In genomic region chr3:49713336-49714105, GRCh38 we compare ENCODE assay signal across 18 cellular contexts. TPM values are rescaled to one million over a fixed set of nuclear protein-coding genes. Genes with fewer than 3 reads are reported as not detected.
DNase-seq lines count a peak whose midpoint lies in the region; ATAC-seq and TF ChIP-seq lines count a peak whose summit lies in the region.
"Had no signal": no experiment of that assay in that cellular context is flagged by ENCODE, and none has a peak within 500 bp of the region (broad histone marks: within the 10 kb centered on the region; RNA-seq: fewer than 3 reads in every experiment).

No MANE protein-coding gene starts in this region.

- DNase-seq in right cardiac atrium (peak in 2 of 3 donors; percentile 40 to 58), left cardiac atrium (no peak), RWPE2 (ENCODE audit: low spot score) (peak; percentile 56), neuronal stem cell (ENCODE audit: low spot score) (no peak), NCI-H748 treated with DMSO at 0.1 percent for 48 hours (lab: John Stamatoyannopoulos, UW) (no peak), T-helper 9 cell (no peak)
- DNase-seq in activated CD4-positive, alpha-beta T cell treated with anti-CD3 and anti-CD28 coated beads for 36 hours: no peak
- DNase-seq: GOT3, NCI-H1105 treated with DMSO at 0.1 percent for 48 hours, NCI-H1694, NCI-H2081 treated with DMSO at 0.1 percent for 48 hours, NCI-H524, PC-3, RPMI8226 had no signal

- H3K4ac ChIP-seq in neuronal stem cell (ENCODE audit: low read length): peak overlapping the region; percentile 53

- no peak overlapping the region for H3K9ac ChIP-seq in neuronal stem cell (ENCODE audit: low read depth, low read length, poor library complexity)

- H3K27me3 Mint-ChIP-seq in activated CD4-positive, alpha-beta T cell treated with anti-CD3 and anti-CD28 coated beads for 36 hours: no peaks in the 10 kb centered on the region
- H3K27me3 Mint-ChIP-seq: CD8-positive, alpha-beta memory T cell had no signal

- no peak for ATAC-seq in right cardiac atrium
- ATAC-seq in left cardiac atrium: no peak
- ATAC-seq in RWPE2 (ENCODE audit: low read depth): no peak
- ATAC-seq in activated CD4-positive, alpha-beta T cell treated with anti-CD3 and anti-CD28 coated beads for 36 hours: no peak
- ATAC-seq: PC-3 had no signal

- H3K9me3 ChIP-seq in right cardiac atrium (ENCODE audit: control insufficient read depth, low read length) (no peaks in the 10 kb centered on the region), RWPE2 (ENCODE audit: severe bottlenecking) (no peaks in the 10 kb centered on the region), neuronal stem cell (replicated peaks in 1 of 2; ENCODE audit: control insufficient read depth in 2 of 2, insufficient read depth in 1 of 2, low read depth in 1 of 2, low read length in 2 of 2) (no peaks in the 10 kb centered on the region)
- H3K9me3 ChIP-seq: A549, SJSA1 had no signal

- H2BK12ac ChIP-seq in neuronal stem cell (ENCODE audit: low read length): peak overlapping the region; percentile 41

- H3K27me3 ChIP-seq in right cardiac atrium (ENCODE audit: control insufficient read depth, insufficient read depth): no peaks in the 10 kb centered on the region
- no peaks in the 10 kb centered on the region for H3K27me3 ChIP-seq in RWPE2 (ENCODE audit: insufficient read depth, poor library complexity, severe bottlenecking)
- no peaks in the 10 kb centered on the region for H3K27me3 ChIP-seq in neuronal stem cell (ENCODE audit: control insufficient read depth in 3 of 3, insufficient read depth in 3 of 3, low read depth in 1 of 3, low read length in 3 of 3)
- H3K27me3 ChIP-seq: SJSA1 had no signal

- CTCF ChIA-PET in activated CD4-positive, alpha-beta T cell treated with anti-CD3 and anti-CD28 coated beads for 36 hours (lab: Charles Lee): interaction anchor here (1.1 to 1.2 kb wide), 2 partner anchors 10 to 173 kb away, joined by 4 to 5 read pairs; no protein-coding TSS in a partner anchor

- intact Hi-C loops in right cardiac atrium (cut with DNase I): no loop called here
- intact Hi-C loops in left cardiac atrium (cut with DNase I): no loop called here
- intact Hi-C loops in activated CD4-positive, alpha-beta T cell treated with anti-CD3 and anti-CD28 coated beads for 36 hours (cut with DNase I, micrococcal nuclease): no loop called here

- H4K91ac ChIP-seq in neuronal stem cell (ENCODE audit: low read depth, low read length, poor library complexity): no peak overlapping the region

- peak overlapping the region; percentile 82 for H4K8ac ChIP-seq in neuronal stem cell (ENCODE audit: low read depth, low read length)

- H2BK120ac ChIP-seq in neuronal stem cell (ENCODE audit: low read depth, low read length): peak overlapping the region; percentile 87

- H3K4me3 ChIP-seq in right cardiac atrium (ENCODE audit: low read length) (no peak overlapping the region), RWPE2 (ENCODE audit: severe bottlenecking) (no peak overlapping the region), neuronal stem cell (ENCODE audit: low read length in 2 of 2) (no peak overlapping the region)
- H3K4me3 ChIP-seq: A549, SJSA1 had no signal

- H3K18ac ChIP-seq in neuronal stem cell (ENCODE audit: low read length): peak overlapping the region; percentile 57

- no peak overlapping the region for H2BK15ac ChIP-seq in neuronal stem cell (ENCODE audit: low read length)

- POLR2A ChIA-PET in activated CD4-positive, alpha-beta T cell treated with anti-CD3 and anti-CD28 coated beads for 36 hours (lab: Charles Lee): no interaction called here

- H3K4me1 ChIP-seq in right cardiac atrium (ENCODE audit: control insufficient read depth, insufficient read depth, low read length) (no peaks in the 10 kb centered on the region), RWPE2 (ENCODE audit: insufficient read depth, poor library complexity, severe bottlenecking) (no peaks in the 10 kb centered on the region), neuronal stem cell (ENCODE audit: control insufficient read depth in 2 of 2, insufficient read depth in 1 of 2, low read depth in 1 of 2, low read length in 2 of 2) (peaks cover 0 to under 1% of the 10 kb centered on the region in 2 donors)
- H3K4me1 ChIP-seq: A549 had no signal

- H3K4me2 ChIP-seq in neuronal stem cell (ENCODE audit: insufficient read depth, low read length, poor library complexity, severe bottlenecking): no peak overlapping the region
- H3K4me2 ChIP-seq: A549 had no signal

- no peak overlapping the region for H3K14ac ChIP-seq in neuronal stem cell (ENCODE audit: low read length)

- no peaks in the 10 kb centered on the region for H3K9me3 Mint-ChIP-seq in activated CD4-positive, alpha-beta T cell treated with anti-CD3 and anti-CD28 coated beads for 36 hours (ENCODE audit: low read depth)
- H3K9me3 Mint-ChIP-seq: CD8-positive, alpha-beta memory T cell had no signal

- H3K36me3 Mint-ChIP-seq in activated CD4-positive, alpha-beta T cell treated with anti-CD3 and anti-CD28 coated beads for 36 hours (ENCODE audit: low read depth): no peaks in the 10 kb centered on the region

- peak overlapping the region; percentile 95 for H3K23ac ChIP-seq in neuronal stem cell (ENCODE audit: low read depth, low read length, poor library complexity)

- no peak for TF ChIP-seq CTCF in RWPE2 (IDR thresholded peaks at IDR 0.05; ENCODE audit: poor library complexity, severe bottlenecking)

- H3K27ac Mint-ChIP-seq in activated CD4-positive, alpha-beta T cell treated with anti-CD3 and anti-CD28 coated beads for 36 hours: no peak overlapping the region

- no peak overlapping the region for H3K4me3 Mint-ChIP-seq in activated CD4-positive, alpha-beta T cell treated with anti-CD3 and anti-CD28 coated beads for 36 hours
- H3K4me3 Mint-ChIP-seq: CD8-positive, alpha-beta memory T cell had no signal

- WGBS in right cardiac atrium: 90% methylated on average over 25 of the region's 25 CpGs
- WGBS in neuronal stem cell (ENCODE audit: extremely low coverage in 2 of 2, insufficient read length in 2 of 2, insufficient replicate concordance in 1 of 2), 2 donors: no CpG with 5 or more reads among the region's 25 CpGs

- peak overlapping the region; percentile 63 for H2AK5ac ChIP-seq in neuronal stem cell (ENCODE audit: low read depth, low read length)

- H3K4me1 Mint-ChIP-seq in activated CD4-positive, alpha-beta T cell treated with anti-CD3 and anti-CD28 coated beads for 36 hours: peaks cover under 1% of the 10 kb centered on the region

- H3K36me3 ChIP-seq in RWPE2 (ENCODE audit: low read depth) (no peaks in the 10 kb centered on the region; the same call in 1 of the 2 replicates), neuronal stem cell (replicated peaks in 1 of 2; ENCODE audit: control insufficient read depth in 2 of 2, insufficient read depth in 2 of 2, low read length in 2 of 2) (peaks cover 14 to 31% of the 10 kb centered on the region in 2 donors)

- peaks cover 4% of the 10 kb centered on the region for H3K79me1 ChIP-seq in neuronal stem cell (ENCODE audit: low read depth, low read length)

- H3K27ac ChIP-seq in right cardiac atrium (ENCODE audit: low read length) (no peak overlapping the region), RWPE2 (ENCODE audit: poor library complexity, severe bottlenecking) (no peak overlapping the region), neuronal stem cell (replicated peaks; ENCODE audit: low read length) (no peak overlapping the region)
- H3K27ac ChIP-seq: A549, SJSA1 had no signal

- H2BK5ac ChIP-seq in neuronal stem cell (ENCODE audit: low read length): peak overlapping the region; percentile 53

- H2AFZ ChIP-seq in neuronal stem cell (ENCODE audit: low read length): no peak overlapping the region

RNA-seq across cellular contexts. Expression of gene AMIGO3, which starts 6.0 kb away (rescaled TPM):
- total RNA-seq in right cardiac atrium (under 1 TPM in 1 of 4 donors, not detected in 3; 0.09 TPM), left cardiac atrium (under 1 TPM in 1 of 2 donors, not detected in 1; 0.09 TPM)
- polyA plus RNA-seq in right cardiac atrium: 0.57 TPM
- 1.0 TPM for polyA plus RNA-seq in neuronal stem cell (2013, experiment 1 of 2)
- 0.93 TPM for polyA plus RNA-seq in neuronal stem cell (2013, experiment 2 of 2)
- under 1 TPM in 1 of 2 experiments, not detected in 1; 0.07 TPM for total RNA-seq in activated CD4-positive, alpha-beta T cell treated with anti-CD3 and anti-CD28 coated beads for 36 hours
- polyA plus RNA-seq: BJ had no signal

RNA-seq across cellular contexts. Expression of gene GMPPB, which starts 10.2 kb away (rescaled TPM):
- total RNA-seq in right cardiac atrium (10 to 100 TPM; 12.6 to 34.7 (median 19.6) TPM), left cardiac atrium (10 to 100 TPM; 22.4 to 38.3 TPM)
- 13.2 TPM for polyA plus RNA-seq in right cardiac atrium
- polyA plus RNA-seq in neuronal stem cell (2013, experiment 1 of 2): 7.4 TPM
- 7.4 TPM for polyA plus RNA-seq in neuronal stem cell (2013, experiment 2 of 2)
- 10 to 100 TPM; 21.0 to 32.1 TPM for total RNA-seq in activated CD4-positive, alpha-beta T cell treated with anti-CD3 and anti-CD28 coated beads for 36 hours

RNA-seq across cellular contexts. Expression of gene RNF123, which starts 24.2 kb away (rescaled TPM):
- 10 to 100 TPM; 36.6 to 44.6 (median 41.8) TPM for total RNA-seq in right cardiac atrium
- polyA plus RNA-seq in right cardiac atrium: 24.4 TPM
- 10 to 100 TPM; 39.2 to 44.8 TPM for total RNA-seq in left cardiac atrium
- polyA plus RNA-seq in neuronal stem cell (2013, experiment 1 of 2): 21.9 TPM
- 20.9 TPM for polyA plus RNA-seq in neuronal stem cell (2013, experiment 2 of 2)
- total RNA-seq in activated CD4-positive, alpha-beta T cell treated with anti-CD3 and anti-CD28 coated beads for 36 hours: 10 to 100 TPM; 25.2 to 32.7 TPM

RNA-seq across cellular contexts. Expression of gene MST1, which starts 24.2 kb away (rescaled TPM):
- total RNA-seq in right cardiac atrium (1 to 10 TPM; 3.5 to 7.5 (median 6.6) TPM), left cardiac atrium (10 to 100 TPM in 1 of 2 donors, 1 to 10 TPM in 1; 8.8 to 11.5 TPM)
- 6.2 TPM for polyA plus RNA-seq in right cardiac atrium
- 10.4 TPM for polyA plus RNA-seq in neuronal stem cell (2013, experiment 1 of 2)
- polyA plus RNA-seq in neuronal stem cell (2013, experiment 2 of 2): 11.3 TPM
- total RNA-seq in activated CD4-positive, alpha-beta T cell treated with anti-CD3 and anti-CD28 coated beads for 36 hours: 1 to 10 TPM; 8.7 to 9.7 TPM

RNA-seq across cellular contexts. Expression of gene APEH, which starts 39.4 kb away (rescaled TPM):
- total RNA-seq in right cardiac atrium: 100 to 1,000 TPM in 1 of 4 donors, 10 to 100 TPM in 3; 75.7 to 110 (median 93.6) TPM
- polyA plus RNA-seq in right cardiac atrium: 37.4 TPM
- total RNA-seq in left cardiac atrium: 10 to 100 TPM; 75.3 to 82.6 TPM
- polyA plus RNA-seq in neuronal stem cell (2013, experiment 1 of 2): 50.1 TPM
- 46.8 TPM for polyA plus RNA-seq in neuronal stem cell (2013, experiment 2 of 2)
- total RNA-seq in activated CD4-positive, alpha-beta T cell treated with anti-CD3 and anti-CD28 coated beads for 36 hours: 100 to 1,000 TPM; 110 to 137 TPM

Comparison
In these comparisons a context has a peak if more than half of its experiments do, and no peak if none do; other contexts are left out.
1. DNase-seq: peak in right cardiac atrium (2 of 3) and RWPE2 (single experiment); none in left cardiac atrium (single experiment), neuronal stem cell (single experiment), NCI-H748 treated with DMSO at 0.1 percent for 48 hours (single experiment), activated CD4-positive, alpha-beta T cell treated with anti-CD3 and anti-CD28 coated beads for 36 hours (single experiment) and T-helper 9 cell (single experiment).